ENCODE assay signal across 8 cellular contexts in the genomic region with DNA sequence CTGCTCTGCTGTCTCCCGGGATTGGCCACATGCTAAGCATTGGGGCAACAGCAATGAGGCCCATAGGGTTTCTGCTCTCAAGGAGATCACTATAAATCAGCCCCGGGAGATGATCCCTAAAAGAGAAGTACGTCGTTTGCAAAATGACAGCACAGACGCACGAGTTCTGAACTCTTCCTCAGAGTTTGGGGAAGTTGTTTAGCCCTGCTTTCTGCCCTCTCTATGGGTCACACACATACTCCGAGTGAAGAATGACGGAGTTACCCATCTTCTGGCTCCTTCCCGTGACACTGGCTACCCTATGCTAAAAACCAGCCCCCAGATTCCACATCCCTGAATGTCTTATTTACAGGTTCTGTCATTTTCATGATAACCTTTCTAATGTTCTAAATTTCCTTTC.
DNase-seq lines count a peak whose midpoint lies in the region; ATAC-seq and TF ChIP-seq lines count a peak whose summit lies in the region.

No MANE protein-coding gene starts in this region.

- H3K9me3 ChIP-seq in skeletal muscle tissue (ENCODE audit: control insufficient read depth in 3 of 3, low read length in 3 of 3), result no peaks in the 10 kb centered on the region

- H3K27me3 Mint-ChIP-seq in activated CD4-positive, alpha-beta T cell treated with anti-CD3 and anti-CD28 coated beads for 36 hours, result no peaks in the 10 kb centered on the region

- H3K36me3 Mint-ChIP-seq in activated CD4-positive, alpha-beta T cell treated with anti-CD3 and anti-CD28 coated beads for 36 hours (ENCODE audit: low read depth), result no peaks in the 10 kb centered on the region

- no peak overlapping the region for H3K4me3 ChIP-seq in skeletal muscle tissue (ENCODE audit: low read length in 3 of 3)

- peaks cover 28% of the 10 kb centered on the region for H3K4me1 Mint-ChIP-seq in activated CD4-positive, alpha-beta T cell treated with anti-CD3 and anti-CD28 coated beads for 36 hours

- no peak overlapping the region for H3K4me3 Mint-ChIP-seq in activated CD4-positive, alpha-beta T cell treated with anti-CD3 and anti-CD28 coated beads for 36 hours

- no peak overlapping the region for H3K9ac ChIP-seq in skeletal muscle tissue (ENCODE audit: low read depth in 1 of 3, low read length in 3 of 3)

- intact Hi-C loops in activated CD4-positive, alpha-beta T cell treated with anti-CD3 and anti-CD28 coated beads for 36 hours (cut with DNase I, micrococcal nuclease), result no loop called here

- CTCF ChIA-PET in activated CD4-positive, alpha-beta T cell treated with anti-CD3 and anti-CD28 coated beads for 36 hours (lab: Charles Lee), result interaction anchor here (0.8 kb wide), 1 partner anchor 301 kb away, joined by 3 read pairs; no protein-coding TSS in a partner anchor

- peak; percentile 60 for DNase-seq in SKM-1 treated with dmso at 0.1 percent for 144 hours (lab: John Stamatoyannopoulos, UW; ENCODE audit: unreplicated experiment)
- no peak for DNase-seq in stimulated activated CD8-positive, alpha-beta memory T cell treated with anti-CD3 and anti-CD28 coated beads, Interleukin-4, amount 100 ng/mL, for 48 hours
- DNase-seq in stimulated activated CD4-positive, alpha-beta T cell treated with anti-CD3 and anti-CD28 coated beads, Interleukin-15, amount 100 ng/mL, for 24 hours, result no peak
- no peak for DNase-seq in T-helper 2 cell
- no peak for DNase-seq in activated CD4-positive, alpha-beta T cell treated with anti-CD3 and anti-CD28 coated beads for 36 hours

- peak; percentile 26 for TF ChIP-seq POLR2A in GM19193 (IDR thresholded peaks at IDR 0.05; ENCODE audit: extremely low read depth, insufficient read depth, insufficient read length)

- H3K36me3 ChIP-seq in skeletal muscle tissue (ENCODE audit: control insufficient read depth in 3 of 3, insufficient read depth in 3 of 3, low read length in 3 of 3), result no peaks in the 10 kb centered on the region

- H3K27me3 ChIP-seq in skeletal muscle tissue (ENCODE audit: control insufficient read depth in 3 of 3, insufficient read depth in 3 of 3, low read length in 3 of 3), result no peaks in the 10 kb centered on the region

- no peaks in the 10 kb centered on the region for H3K9me3 Mint-ChIP-seq in activated CD4-positive, alpha-beta T cell treated with anti-CD3 and anti-CD28 coated beads for 36 hours (ENCODE audit: low read depth)

- H3K4me1 ChIP-seq in skeletal muscle tissue (ENCODE audit: control insufficient read depth in 3 of 3, insufficient read depth in 3 of 3, low read length in 3 of 3), result peaks cover 0 to 4% (median 0%) of the 10 kb centered on the region in 3 donors

- POLR2A ChIA-PET in activated CD4-positive, alpha-beta T cell treated with anti-CD3 and anti-CD28 coated beads for 36 hours (lab: Charles Lee), result no interaction called here

- no peak overlapping the region for H3K27ac Mint-ChIP-seq in activated CD4-positive, alpha-beta T cell treated with anti-CD3 and anti-CD28 coated beads for 36 hours

- peak overlapping the region; percentile 53 for H3K27ac ChIP-seq in skeletal muscle tissue (ENCODE audit: low read depth, low read length)

- peak; percentile 27 for ATAC-seq in HG03025 (IDR thresholded peaks at IDR 0.05; ENCODE audit: low FRiP score, unreplicated experiment)
- ATAC-seq in activated CD4-positive, alpha-beta T cell treated with anti-CD3 and anti-CD28 coated beads for 36 hours, result no peak
